In the genomic region with DNA sequence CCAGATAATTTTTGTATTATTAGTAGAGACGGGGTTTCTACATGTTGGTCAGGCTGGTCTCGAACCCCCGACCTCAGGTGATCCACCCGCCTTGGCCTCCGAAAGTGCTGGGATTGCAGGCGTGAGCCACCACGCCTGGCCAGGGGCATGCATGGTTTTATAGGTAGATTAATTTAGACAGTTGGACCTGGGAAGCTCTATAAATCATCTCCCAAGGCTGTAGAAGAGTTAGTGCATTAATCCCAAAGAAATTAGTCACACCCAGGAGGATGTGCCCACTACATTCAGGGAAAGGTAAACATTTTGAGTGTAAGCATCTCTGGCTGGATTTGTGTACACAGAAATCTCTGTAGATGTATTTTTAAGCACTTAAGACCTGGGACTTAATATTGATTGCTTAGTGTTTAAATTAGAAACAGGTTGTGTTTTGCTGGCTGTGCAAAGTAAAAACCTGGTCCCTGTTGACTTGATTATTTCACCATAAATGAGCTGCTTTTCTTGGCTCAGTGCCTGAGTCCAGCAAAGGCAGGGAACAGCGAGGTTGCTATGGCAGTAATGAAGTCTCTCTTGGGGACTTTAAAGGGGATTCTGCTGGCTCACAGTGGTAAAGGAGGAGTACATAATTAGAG, we compare ENCODE assay signal across 8 cellular contexts. TPM values are rescaled to one million over a fixed set of nuclear protein-coding genes. Genes with fewer than 3 reads are reported as not detected.
DNase-seq lines count a peak whose midpoint lies in the region; ATAC-seq and TF ChIP-seq lines count a peak whose summit lies in the region.

No MANE protein-coding gene starts in this region.

- H3K27ac ChIP-seq in 22Rv1: peak overlapping the region; percentile 53; the same call in 1 of the 2 replicates

- ATAC-seq in naive thymus-derived CD8-positive, alpha-beta T cell: no peak
- ATAC-seq in GM19455 (IDR thresholded peaks at IDR 0.05; ENCODE audit: unreplicated experiment) (no peak), GM18511 (IDR thresholded peaks at IDR 0.05; ENCODE audit: unreplicated experiment) (no peak)

- POLR2A ChIA-PET in HEK293T (lab: Yijun Ruan, JAX): interaction anchor here (0.7 to 2.3 kb wide), 3 partner anchors 18 to 901 kb away, joined by 3 to 7 read pairs (median 3); a partner anchor contains a TSS
- POLR2A ChIA-PET in naive thymus-derived CD8-positive, alpha-beta T cell (lab: Charles Lee): interaction anchor here (0.8 to 1.8 kb wide), 3 partner anchors 11 to 19 kb away, joined by 3 to 6 read pairs (median 5); a partner anchor contains a TSS

- peaks cover 18 to 54% (median 42%) of the 10 kb centered on the region in 4 donors for H3K4me1 Mint-ChIP-seq in naive thymus-derived CD8-positive, alpha-beta T cell

- H3K36me3 ChIP-seq in adipocyte (ENCODE audit: control insufficient read depth, insufficient read depth, low read length, severe bottlenecking): peaks cover 55% of the 10 kb centered on the region

- H3K4me3 Mint-ChIP-seq in naive thymus-derived CD8-positive, alpha-beta T cell: no peak overlapping the region

- H3K27me3 ChIP-seq in adipocyte (replicated peaks; ENCODE audit: control insufficient read depth, insufficient read depth, low read length): no peaks in the 10 kb centered on the region

- no peaks in the 10 kb centered on the region for H3K9me3 Mint-ChIP-seq in naive thymus-derived CD8-positive, alpha-beta T cell

- H3K27ac Mint-ChIP-seq in naive thymus-derived CD8-positive, alpha-beta T cell: peak overlapping the region in 3 of 10 donors; percentile 53 to 65 (median 63)

- no peaks in the 10 kb centered on the region for H3K9me3 ChIP-seq in adipocyte (ENCODE audit: control insufficient read depth, low read length)

- no peaks in the 10 kb centered on the region for H3K27me3 Mint-ChIP-seq in naive thymus-derived CD8-positive, alpha-beta T cell

- peaks cover 0 to 84% (median 9%) of the 10 kb centered on the region in 3 donors for H3K36me3 Mint-ChIP-seq in naive thymus-derived CD8-positive, alpha-beta T cell

- peak overlapping the region; percentile 37 for H3K4me3 ChIP-seq in adipocyte (ENCODE audit: low read length)

- no peak for TF ChIP-seq CTCF in 22Rv1 (IDR thresholded peaks at IDR 0.05)

- CTCF ChIA-PET in HEK293T (lab: Yijun Ruan, JAX): no interaction called here

- H3K4me1 ChIP-seq in adipocyte (ENCODE audit: control insufficient read depth, insufficient read depth, low read length): peaks cover 51% of the 10 kb centered on the region

- H3K9ac ChIP-seq in adipocyte (ENCODE audit: low read length): peak overlapping the region; percentile 63

- peak; percentile 48 for DNase-seq in HEK293T (ENCODE audit: extremely low spot score)
- DNase-seq in adipocyte (ENCODE audit: low read depth): peak; percentile 93
- peak; percentile 73 for DNase-seq in iris pigment epithelial cell (ENCODE audit: low read depth)
- DNase-seq in naive thymus-derived CD8-positive, alpha-beta T cell: no peak
- DNase-seq in NCI-H510A (lab: John Stamatoyannopoulos, UW): no peak

TF ChIP-seq in HEK293T, 16 proteins besides CTCF, POLR2A, EP300 and RAD21:
- no peak for TF ChIP-seq NFRKB (IDR thresholded peaks at IDR 0.05)
- TF ChIP-seq L3MBTL2 (conservative IDR thresholded peaks at IDR 0.05): no peak
- TF ChIP-seq BHLHE40 (IDR thresholded peaks at IDR 0.05; ENCODE audit: borderline replicate concordance): no peak
- TF ChIP-seq FOXM1 (IDR thresholded peaks at IDR 0.05; ENCODE audit: borderline replicate concordance): no peak
- TF ChIP-seq FOXK2 (IDR thresholded peaks at IDR 0.05): no peak
- peak; percentile 38; the same call in 1 of the 2 replicates for TF ChIP-seq CTBP1 (IDR thresholded peaks at IDR 0.05; ENCODE audit: borderline replicate concordance)
- no peak for TF ChIP-seq ARNT (IDR thresholded peaks at IDR 0.05)
- TF ChIP-seq HDGF (IDR thresholded peaks at IDR 0.05; ENCODE audit: borderline replicate concordance): no peak
- TF ChIP-seq LEF1 (IDR thresholded peaks at IDR 0.05; ENCODE audit: borderline replicate concordance): no peak
- no peak for TF ChIP-seq FOXA1 (IDR thresholded peaks at IDR 0.05)
- TF ChIP-seq, protein P1, sequence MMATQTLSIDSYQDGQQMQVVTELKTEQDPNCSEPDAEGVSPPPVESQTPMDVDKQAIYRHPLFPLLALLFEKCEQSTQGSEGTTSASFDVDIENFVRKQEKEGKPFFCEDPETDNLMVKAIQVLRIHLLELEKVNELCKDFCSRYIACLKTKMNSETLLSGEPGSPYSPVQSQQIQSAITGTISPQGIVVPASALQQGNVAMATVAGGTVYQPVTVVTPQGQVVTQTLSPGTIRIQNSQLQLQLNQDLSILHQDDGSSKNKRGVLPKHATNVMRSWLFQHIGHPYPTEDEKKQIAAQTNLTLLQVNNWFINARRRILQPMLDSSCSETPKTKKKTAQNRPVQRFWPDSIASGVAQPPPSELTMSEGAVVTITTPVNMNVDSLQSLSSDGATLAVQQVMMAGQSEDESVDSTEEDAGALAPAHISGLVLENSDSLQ (IDR thresholded peaks at IDR 0.05): peak; percentile 80
- no peak for TF ChIP-seq TARDBP (IDR thresholded peaks at IDR 0.05)

RNA-seq across cellular contexts. Expression of a gene that starts 19.2 kb away (rescaled TPM):
- total RNA-seq in naive thymus-derived CD8-positive, alpha-beta T cell: 10 to 100 TPM; 46.7 to 55.4 TPM
- 10 to 100 TPM; 46.0 to 55.5 (median 49.1) TPM for polyA plus RNA-seq in naive thymus-derived CD8-positive, alpha-beta T cell

RNA-seq across cellular contexts. Expression of a gene that starts 19.3 kb away (rescaled TPM):
- total RNA-seq in naive thymus-derived CD8-positive, alpha-beta T cell: 10 to 100 TPM; 46.6 to 48.4 TPM
- 10 to 100 TPM; 28.0 to 35.7 (median 33.0) TPM for polyA plus RNA-seq in naive thymus-derived CD8-positive, alpha-beta T cell

RNA-seq across cellular contexts. Expression of a gene that starts 30.8 kb away (rescaled TPM):
- total RNA-seq in naive thymus-derived CD8-positive, alpha-beta T cell: 1 to 10 TPM; 1.2 to 1.4 TPM
- not detected for polyA plus RNA-seq in naive thymus-derived CD8-positive, alpha-beta T cell

Comparison
In these comparisons a context has a peak if more than half of its experiments do, and no peak if none do; other contexts are left out.
1. DNase-seq: peak in HEK293T (single experiment), adipocyte (single experiment) and iris pigment epithelial cell (single experiment); none in naive thymus-derived CD8-positive, alpha-beta T cell (0 of 10) and NCI-H510A (single experiment).